ENCODE assay signal across 28 cellular contexts in the genomic region with DNA sequence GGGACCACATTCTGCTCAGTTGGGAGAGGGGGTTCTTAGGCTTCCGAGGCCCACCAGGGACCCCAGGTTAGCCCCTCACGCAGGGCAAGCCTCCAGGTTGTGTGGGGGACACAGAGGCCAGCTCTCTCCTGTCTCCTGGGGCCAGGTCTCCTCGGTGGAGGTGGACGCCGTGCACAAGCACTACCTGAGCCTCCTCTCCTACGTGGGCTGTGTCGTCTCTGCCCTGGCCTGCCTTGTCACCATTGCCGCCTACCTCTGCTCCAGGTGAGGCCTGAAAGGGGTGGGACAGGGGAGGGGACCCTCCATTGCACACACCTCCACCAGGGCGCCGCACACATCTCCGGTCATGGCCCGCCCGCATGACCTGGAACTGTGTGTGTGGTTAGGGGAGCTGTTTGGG. TPM values are rescaled to one million over a fixed set of nuclear protein-coding genes. Genes with fewer than 3 reads are reported as not detected.
A peak's percentile ranks its signal among the peaks of the same experiment; 100 is the strongest.
DNase-seq lines count a peak whose midpoint lies in the region; ATAC-seq, FAIRE-seq and TF ChIP-seq lines count a peak whose summit lies in the region.
"Had no signal": no experiment of that assay in that cellular context is flagged by ENCODE, and none has a peak within 500 bp of the region (broad histone marks: within the 10 kb centered on the region; RNA-seq: fewer than 3 reads in every experiment).

No MANE protein-coding gene starts in this region.

- TF ChIP-seq CTCF in kidney (IDR thresholded peaks at IDR 0.05; ENCODE audit: borderline replicate concordance, extremely low read depth, insufficient read depth) = no peak

- H3K4me1 ChIP-seq in kidney (ENCODE audit: control insufficient read depth in 1 of 2, insufficient read depth in 1 of 2, low read depth in 1 of 2, low read length in 2 of 2) (peaks cover 0 to 6% of the 10 kb centered on the region in 2 donors), neuronal stem cell (ENCODE audit: control insufficient read depth in 2 of 2, insufficient read depth in 1 of 2, low read depth in 1 of 2, low read length in 2 of 2) (peaks cover 11 to 14% of the 10 kb centered on the region in 2 donors)
- H3K4me1 ChIP-seq: A549, BE2C had no signal

- H2BK12ac ChIP-seq in neuronal stem cell (ENCODE audit: low read length) = no peak overlapping the region

- H3K36me3 ChIP-seq in kidney (ENCODE audit: control insufficient read depth in 1 of 2, insufficient read depth in 2 of 2, low read length in 2 of 2) = peaks cover 46 to 62% of the 10 kb centered on the region in 2 donors
- peaks cover 57 to 63% of the 10 kb centered on the region in 2 donors for H3K36me3 ChIP-seq in neuronal stem cell (replicated peaks in 1 of 2; ENCODE audit: control insufficient read depth in 2 of 2, insufficient read depth in 2 of 2, low read length in 2 of 2)
- H3K36me3 ChIP-seq: BE2C had no signal

- H3K4me1 Mint-ChIP-seq in T-helper 17 cell = peaks cover 18% of the 10 kb centered on the region

- H3K9me3 ChIP-seq in T-helper 17 cell (ENCODE audit: control insufficient read depth, low read length, poor library complexity, severe bottlenecking) (no peaks in the 10 kb centered on the region), kidney (ENCODE audit: control insufficient read depth in 1 of 2, low read length in 2 of 2) (no peaks in the 10 kb centered on the region), neuronal stem cell (replicated peaks in 1 of 2; ENCODE audit: control insufficient read depth in 2 of 2, insufficient read depth in 1 of 2, low read depth in 1 of 2, low read length in 2 of 2) (no peaks in the 10 kb centered on the region)
- H3K9me3 ChIP-seq: A549; BE2C; BLaER1 treated with 17β-estradiol and CSF1 and Interleukin-3, amounts not matched to agents 10 nM and 100 nM had no signal

- no peak overlapping the region for H4K91ac ChIP-seq in neuronal stem cell (ENCODE audit: low read depth, low read length, poor library complexity)

- H2BK120ac ChIP-seq in neuronal stem cell (ENCODE audit: low read depth, low read length) = no peak overlapping the region

- no CpG with 5 or more reads among the region's 13 CpGs for WGBS in neuronal stem cell (ENCODE audit: extremely low coverage in 2 of 2, insufficient read length in 2 of 2, insufficient replicate concordance in 1 of 2), 2 donors

- H3K9ac ChIP-seq in kidney (ENCODE audit: low read length in 2 of 2) (no peak overlapping the region), neuronal stem cell (ENCODE audit: low read depth, low read length, poor library complexity) (no peak overlapping the region)
- H3K9ac ChIP-seq: BLaER1 treated with 17β-estradiol and CSF1 and Interleukin-3, amounts not matched to agents 10 nM and 100 nM; GM23248 had no signal

- no peak overlapping the region for H3K4me3 Mint-ChIP-seq in T-helper 17 cell
- H3K4me3 Mint-ChIP-seq: CD14-positive monocyte; CD4-positive, alpha-beta T cell had no signal

- ATAC-seq in T-helper 17 cell = no peak
- no peak for ATAC-seq in GM21381 (IDR thresholded peaks at IDR 0.05; ENCODE audit: unreplicated experiment)
- ATAC-seq: A549, GM12878 had no signal

- H2AK5ac ChIP-seq in neuronal stem cell (ENCODE audit: low read depth, low read length) = no peak overlapping the region

- peak overlapping the region; percentile 72 for H3K27ac Mint-ChIP-seq in T-helper 17 cell
- H3K27ac Mint-ChIP-seq: CD4-positive, alpha-beta T cell had no signal

- H4K8ac ChIP-seq in neuronal stem cell (ENCODE audit: low read depth, low read length) = no peak overlapping the region

- H3K27me3 ChIP-seq in neuronal stem cell (ENCODE audit: control insufficient read depth in 3 of 3, insufficient read depth in 3 of 3, low read depth in 1 of 3, low read length in 3 of 3) = no peaks in the 10 kb centered on the region
- H3K27me3 ChIP-seq: BE2C; BLaER1 treated with 17β-estradiol and CSF1 and Interleukin-3, amounts not matched to agents 10 nM and 100 nM had no signal

- no peak overlapping the region for H3K27ac ChIP-seq in kidney (ENCODE audit: low read depth in 2 of 2, low read length in 2 of 2)
- no peak overlapping the region for H3K27ac ChIP-seq in neuronal stem cell (replicated peaks; ENCODE audit: low read length)
- H3K27ac ChIP-seq: A549, GM23248 had no signal

- FAIRE-seq in HTR-8/SVneo (lab: Jason Lieb, UNC) (peak; percentile 28), kidney (lab: Jason Lieb, UNC) (no peak)
- FAIRE-seq: A549, D721Med, GM12878, GM19239, H1 had no signal

- no peak overlapping the region for H2BK5ac ChIP-seq in neuronal stem cell (ENCODE audit: low read length)

- H3K18ac ChIP-seq in neuronal stem cell (ENCODE audit: low read length) = no peak overlapping the region

- H3K79me1 ChIP-seq in neuronal stem cell (ENCODE audit: low read depth, low read length) = no peaks in the 10 kb centered on the region

- no peak overlapping the region for H3K4me2 ChIP-seq in neuronal stem cell (ENCODE audit: insufficient read depth, low read length, poor library complexity, severe bottlenecking)
- H3K4me2 ChIP-seq: A549; BLaER1 treated with 17β-estradiol and CSF1 and Interleukin-3, amounts not matched to agents 10 nM and 100 nM had no signal

- no peaks in the 10 kb centered on the region for H3K27me3 Mint-ChIP-seq in T-helper 17 cell
- H3K27me3 Mint-ChIP-seq: CD4-positive, alpha-beta T cell; CD8-positive, alpha-beta memory T cell had no signal

- no peak overlapping the region for H2BK15ac ChIP-seq in neuronal stem cell (ENCODE audit: low read length)

- intact Hi-C loops in kidney (cut with DNase I) = no loop called here

- H2AFZ ChIP-seq in neuronal stem cell (ENCODE audit: low read length) = no peak overlapping the region
- H2AFZ ChIP-seq: GM23248 had no signal

- no peak overlapping the region for H3K4me3 ChIP-seq in kidney (ENCODE audit: low read length in 2 of 2)
- no peak overlapping the region for H3K4me3 ChIP-seq in neuronal stem cell (ENCODE audit: low read length in 2 of 2)
- H3K4me3 ChIP-seq: A549; BLaER1 treated with 17β-estradiol and CSF1 and Interleukin-3, amounts not matched to agents 10 nM and 100 nM; GM12878; GM23248 had no signal

- H3K14ac ChIP-seq in neuronal stem cell (ENCODE audit: low read length) = no peak overlapping the region

- H3K36me3 Mint-ChIP-seq in T-helper 17 cell (ENCODE audit: low read depth) = no peaks in the 10 kb centered on the region
- H3K36me3 Mint-ChIP-seq: CD14-positive monocyte had no signal

- H3K4ac ChIP-seq in neuronal stem cell (ENCODE audit: low read length) = no peak overlapping the region

- peak overlapping the region; percentile 60 for H3K23ac ChIP-seq in neuronal stem cell (ENCODE audit: low read depth, low read length, poor library complexity)

- DNase-seq in HTR-8/SVneo (ENCODE audit: insufficient read length, low spot score) (no peak), T-helper 17 cell (no peak), kidney (peak; percentile 53), neuronal stem cell (ENCODE audit: low spot score) (no peak), NCI-H128 (lab: John Stamatoyannopoulos, UW; ENCODE audit: unreplicated experiment) (no peak), glomerular visceral epithelial cell (ENCODE audit: extremely low spot score) (no peak)
- no peak for DNase-seq in activated effector memory CD4-positive, alpha-beta T cell treated with Interleukin-2 at 50 U/mL for 16 hours
- DNase-seq: 8988T; ACHN; AML-193; BE2C; CD4-positive, alpha-beta T cell; CD8-positive, alpha-beta memory T cell; DMS 273 treated with DMSO at 0.1 percent for 48 hours; DMS79; EL; GDM1; GM23248; H7; HCEC 1CT had no signal

RNA-seq across cellular contexts. Expression of gene ADGRG3, which starts 10.9 kb away (rescaled TPM):
- total RNA-seq in T-helper 17 cell (under 1 TPM; 0.75 to 0.99 TPM), kidney (1.8 TPM)
- 0.17 TPM for polyA plus RNA-seq in kidney (ENCODE audit: insufficient read depth, low read depth, low replicate concordance)
- 0.25 TPM for polyA plus RNA-seq in neuronal stem cell (2013, experiment 1 of 2)
- 0.33 TPM for polyA plus RNA-seq in neuronal stem cell (2013, experiment 2 of 2)
- total RNA-seq: CD8-positive, alpha-beta memory T cell; GM12878; GM23248 had no signal
- polyA plus RNA-seq: CD8-positive, alpha-beta memory T cell; GM23248 had no signal

RNA-seq across cellular contexts. Expression of gene ADGRG1, which starts 28.8 kb away (rescaled TPM):
- total RNA-seq in T-helper 17 cell = 1 to 10 TPM in 1 of 2 donors, under 1 TPM in 1; 0.65 to 1.3 TPM
- 351 TPM for total RNA-seq in kidney
- polyA plus RNA-seq in kidney (ENCODE audit: insufficient read depth, low read depth, low replicate concordance) = 188 TPM
- 127 TPM for polyA plus RNA-seq in neuronal stem cell (2013, experiment 1 of 2)
- 124 TPM for polyA plus RNA-seq in neuronal stem cell (2013, experiment 2 of 2)

RNA-seq across cellular contexts. Expression of gene DRC7, which starts 37.4 kb away (rescaled TPM):
- under 1 TPM in 1 of 2 donors, not detected in 1; 0.23 TPM for total RNA-seq in T-helper 17 cell
- total RNA-seq in kidney = 3.2 TPM
- 1.8 TPM for polyA plus RNA-seq in kidney (ENCODE audit: insufficient read depth, low read depth, low replicate concordance)
- polyA plus RNA-seq in neuronal stem cell (2013, experiment 1 of 2) = 0.28 TPM
- 0.21 TPM for polyA plus RNA-seq in neuronal stem cell (2013, experiment 2 of 2)
- total RNA-seq: CD4-positive, alpha-beta T cell; CD8-positive, alpha-beta memory T cell; GM23248; H1 had no signal
- polyA plus RNA-seq: CD8-positive, alpha-beta memory T cell; GM23248 had no signal

Comparison
In these comparisons a context has a peak if more than half of its experiments do, and no peak if none do; other contexts are left out.
1. RNA of gene ADGRG1, which starts 28.8 kb away (total RNA-seq): 351 TPM in kidney (single experiment); 0.65 to 1.3 TPM in T-helper 17 cell; every median in the first group is over 100 times any median in the second.